1 cellular context compared by ENCODE assay signal in the genomic region with DNA sequence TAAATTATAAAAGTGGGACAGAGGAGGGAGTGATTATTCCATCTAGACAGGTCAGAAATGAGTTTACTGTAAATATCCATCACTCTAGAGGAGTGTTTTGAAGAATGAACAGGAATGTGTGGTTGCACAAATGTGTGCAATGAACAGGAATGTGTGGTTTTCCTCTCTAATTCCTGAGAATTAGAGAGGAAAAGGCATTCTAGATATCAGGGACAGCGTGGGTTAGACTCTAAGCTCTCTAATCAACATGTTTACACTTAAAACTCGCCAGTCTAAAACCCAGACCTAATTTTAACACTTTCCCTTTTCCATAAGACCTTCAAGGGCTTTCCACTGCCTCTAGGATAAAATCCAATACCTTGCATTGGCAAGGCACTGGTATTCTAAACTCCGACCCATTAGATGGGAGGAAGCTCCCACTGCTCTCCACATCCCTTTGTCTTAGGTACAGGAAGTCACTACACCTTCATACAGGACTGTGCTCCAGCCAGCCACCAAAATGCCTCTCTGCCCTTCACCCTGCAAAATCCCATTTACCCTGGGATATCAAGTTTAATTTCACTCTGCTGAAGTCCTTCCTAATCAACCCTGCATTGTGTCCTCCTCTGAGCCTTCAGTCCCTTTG.
TF ChIP-seq lines count a peak whose summit lies in the region.

No MANE protein-coding gene starts in this region.

TF ChIP-seq in WTC11, 78 proteins besides CTCF, POLR2A, EP300 and RAD21 (continued from another document):
- TF ChIP-seq ERG (CRISPR knock-in tag; IDR thresholded peaks at IDR 0.05), result no peak
- no peak for TF ChIP-seq SMAD3 (CRISPR knock-in tag; IDR thresholded peaks at IDR 0.05; ENCODE audit: borderline replicate concordance)
- no peak for TF ChIP-seq TCF7 (CRISPR knock-in tag; IDR thresholded peaks at IDR 0.05; ENCODE audit: low read depth)
- no peak for TF ChIP-seq NFE2L1 (CRISPR knock-in tag; IDR thresholded peaks at IDR 0.05)
- TF ChIP-seq ZNF396 (CRISPR knock-in tag; IDR thresholded peaks at IDR 0.05; ENCODE audit: borderline replicate concordance), result no peak
- no peak for TF ChIP-seq JAZF1 (CRISPR knock-in tag; IDR thresholded peaks at IDR 0.05)
- TF ChIP-seq ATF1 (CRISPR knock-in tag; IDR thresholded peaks at IDR 0.05), result no peak
- TF ChIP-seq CREM (CRISPR knock-in tag; IDR thresholded peaks at IDR 0.05), result no peak
- TF ChIP-seq, protein P1, sequence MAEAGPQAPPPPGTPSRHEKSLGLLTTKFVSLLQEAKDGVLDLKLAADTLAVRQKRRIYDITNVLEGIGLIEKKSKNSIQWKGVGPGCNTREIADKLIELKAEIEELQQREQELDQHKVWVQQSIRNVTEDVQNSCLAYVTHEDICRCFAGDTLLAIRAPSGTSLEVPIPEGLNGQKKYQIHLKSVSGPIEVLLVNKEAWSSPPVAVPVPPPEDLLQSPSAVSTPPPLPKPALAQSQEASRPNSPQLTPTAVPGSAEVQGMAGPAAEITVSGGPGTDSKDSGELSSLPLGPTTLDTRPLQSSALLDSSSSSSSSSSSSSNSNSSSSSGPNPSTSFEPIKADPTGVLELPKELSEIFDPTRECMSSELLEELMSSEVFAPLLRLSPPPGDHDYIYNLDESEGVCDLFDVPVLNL (CRISPR knock-in tag; IDR thresholded peaks at IDR 0.05; ENCODE audit: borderline replicate concordance, low read depth), result no peak
- no peak for TF ChIP-seq JUN (CRISPR knock-in tag; IDR thresholded peaks at IDR 0.05)
- no peak for TF ChIP-seq ZNF121 (CRISPR knock-in tag; IDR thresholded peaks at IDR 0.05)
- TF ChIP-seq ZNF416 (CRISPR knock-in tag; IDR thresholded peaks at IDR 0.05), result no peak
- TF ChIP-seq, protein P2, sequence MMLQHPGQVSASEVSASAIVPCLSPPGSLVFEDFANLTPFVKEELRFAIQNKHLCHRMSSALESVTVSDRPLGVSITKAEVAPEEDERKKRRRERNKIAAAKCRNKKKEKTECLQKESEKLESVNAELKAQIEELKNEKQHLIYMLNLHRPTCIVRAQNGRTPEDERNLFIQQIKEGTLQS (CRISPR knock-in tag; conservative IDR thresholded peaks at IDR 0.05), result no peak
- TF ChIP-seq, protein P3, sequence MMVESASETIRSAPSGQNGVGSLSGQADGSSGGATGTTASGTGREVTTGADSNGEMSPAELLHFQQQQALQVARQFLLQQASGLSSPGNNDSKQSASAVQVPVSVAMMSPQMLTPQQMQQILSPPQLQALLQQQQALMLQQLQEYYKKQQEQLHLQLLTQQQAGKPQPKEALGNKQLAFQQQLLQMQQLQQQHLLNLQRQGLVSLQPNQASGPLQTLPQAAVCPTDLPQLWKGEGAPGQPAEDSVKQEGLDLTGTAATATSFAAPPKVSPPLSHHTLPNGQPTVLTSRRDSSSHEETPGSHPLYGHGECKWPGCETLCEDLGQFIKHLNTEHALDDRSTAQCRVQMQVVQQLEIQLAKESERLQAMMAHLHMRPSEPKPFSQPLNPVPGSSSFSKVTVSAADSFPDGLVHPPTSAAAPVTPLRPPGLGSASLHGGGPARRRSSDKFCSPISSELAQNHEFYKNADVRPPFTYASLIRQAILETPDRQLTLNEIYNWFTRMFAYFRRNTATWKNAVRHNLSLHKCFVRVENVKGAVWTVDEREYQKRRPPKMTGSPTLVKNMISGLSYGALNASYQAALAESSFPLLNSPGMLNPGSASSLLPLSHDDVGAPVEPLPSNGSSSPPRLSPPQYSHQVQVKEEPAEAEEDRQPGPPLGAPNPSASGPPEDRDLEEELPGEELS (CRISPR knock-in tag; IDR thresholded peaks at IDR 0.05), result no peak
- TF ChIP-seq RORB (CRISPR knock-in tag; IDR thresholded peaks at IDR 0.05), result no peak
